In genomic region chr19:1423445-1424181, GRCh38 we compare ENCODE assay signal across 1 cellular context.
TF ChIP-seq lines count a peak whose summit lies in the region.

No MANE protein-coding gene starts in this region.

TF ChIP-seq in IMR-90, 13 proteins besides CTCF, POLR2A, EP300 and RAD21:
- TF ChIP-seq NFE2L2 (IDR thresholded peaks at IDR 0.05; ENCODE audit: low read depth, low read length) (no peak), USF2 (IDR thresholded peaks at IDR 0.05; ENCODE audit: low read depth, low read length) (no peak), CEBPB (IDR thresholded peaks at IDR 0.05; ENCODE audit: low read depth, low read length) (no peak), RCOR1 (IDR thresholded peaks at IDR 0.05; ENCODE audit: insufficient replicate concordance, low read length) (no peak), MAZ (IDR thresholded peaks at IDR 0.05; ENCODE audit: borderline replicate concordance, low read depth, low read length) (no peak), MAFK (IDR thresholded peaks at IDR 0.05; ENCODE audit: low read depth, low read length) (no peak), SMC3 (IDR thresholded peaks at IDR 0.05; ENCODE audit: low read depth, low read length) (no peak), ELK1 (IDR thresholded peaks at IDR 0.05; ENCODE audit: borderline replicate concordance, low read depth, low read length) (no peak), MXI1 (IDR thresholded peaks at IDR 0.05; ENCODE audit: borderline replicate concordance, low read depth, low read length) (no peak), RFX5 (IDR thresholded peaks at IDR 0.05; ENCODE audit: low read depth, low read length) (no peak), CHD1 (IDR thresholded peaks at IDR 0.05; ENCODE audit: low read depth, low read length) (no peak)
